ENCODE assay signal across 21 cellular contexts in genomic region chr3:32383136-32383711, GRCh38. TPM values are rescaled to one million over a fixed set of nuclear protein-coding genes. Genes with fewer than 3 reads are reported as not detected.
DNase-seq lines count a peak whose midpoint lies in the region; ATAC-seq and TF ChIP-seq lines count a peak whose summit lies in the region.
"Had no signal": no experiment of that assay in that cellular context is flagged by ENCODE, and none has a peak within 500 bp of the region (broad histone marks: within the 10 kb centered on the region; RNA-seq: fewer than 3 reads in every experiment).

No MANE protein-coding gene starts in this region.

- H3K4me3 ChIP-seq in fibroblast of pulmonary artery (replicated peaks; ENCODE audit: low read depth, low read length): no peak overlapping the region
- H3K4me3 ChIP-seq: ovary, upper lobe of right lung had no signal

- H3K4me1 Mint-ChIP-seq in MCF 10A (ENCODE audit: insufficient read depth, unreplicated experiment) (no peaks in the 10 kb centered on the region), osteocyte (ENCODE audit: unreplicated experiment) (peaks cover 8% of the 10 kb centered on the region)
- H3K4me1 Mint-ChIP-seq: natural killer cell had no signal

- H3K9me3 Mint-ChIP-seq in MCF 10A (ENCODE audit: unreplicated experiment): no peaks in the 10 kb centered on the region
- no peaks in the 10 kb centered on the region for H3K9me3 Mint-ChIP-seq in osteocyte (ENCODE audit: unreplicated experiment)
- H3K9me3 Mint-ChIP-seq: activated CD4-positive, alpha-beta T cell treated with anti-CD3 and anti-CD28 coated beads, Interleukin-2, amount 10 ng/mL, durations not matched to agents 7 days and 5 days; activated T-cell treated with anti-CD3 and anti-CD28 coated beads, Interleukin-2, amount 50 U/mL, for 24 hours; CD14-positive monocyte; natural killer cell; T-helper 1 cell treated with Interleukin-12 subunit alpha and Interleukin-12 subunit beta and Interleukin-4 antibody, amounts not matched to agents 30 μg/mL and 1 μg/mL, for 36 hours had no signal

- DNase-seq in NCI-H2171 (lab: John Stamatoyannopoulos, UW) (peak; percentile 22), UCSD-AML1 (lab: John Stamatoyannopoulos, UW; ENCODE audit: unreplicated experiment) (peak; percentile 21), fibroblast of pulmonary artery (ENCODE audit: low read depth) (peak; percentile 86), MCF 10A (ENCODE audit: unreplicated experiment) (no peak), osteocyte (ENCODE audit: extremely low spot score, unreplicated experiment) (no peak)
- DNase-seq: activated CD4-positive, alpha-beta T cell treated with anti-CD3 and anti-CD28 coated beads, Interleukin-2, amount 10 ng/mL, durations not matched to agents 7 days and 5 days; activated gamma-delta T cell; activated T-cell treated with anti-CD3 and anti-CD28 coated beads, Interleukin-2, amount 50 U/mL, for 24 hours; Calu3; EL; natural killer cell; NCI-H1092; NCI-H187 treated with DMSO at 0.1 percent for 48 hours; NCI-H69; ovary; stimulated activated CD4-positive, alpha-beta T cell treated with anti-CD3 and anti-CD28 coated beads, Interleukin-2, amount 100 ng/mL, for 24 hours; upper lobe of right lung had no signal

- POLR2A ChIA-PET in MCF 10A (lab: Yijun Ruan, JAX): no interaction called here

- intact Hi-C loops in MCF 10A (cut with micrococcal nuclease): no loop called here

- H3K27me3 Mint-ChIP-seq in MCF 10A (ENCODE audit: insufficient read depth, unreplicated experiment) (peaks cover 14% of the 10 kb centered on the region), osteocyte (ENCODE audit: unreplicated experiment) (peaks cover 17% of the 10 kb centered on the region)
- H3K27me3 Mint-ChIP-seq: activated CD4-positive, alpha-beta T cell treated with anti-CD3 and anti-CD28 coated beads, Interleukin-2, amount 10 ng/mL, durations not matched to agents 7 days and 5 days; activated T-cell treated with anti-CD3 and anti-CD28 coated beads, Interleukin-2, amount 50 U/mL, for 24 hours had no signal

- CTCF ChIA-PET in MCF 10A (lab: Yijun Ruan, JAX): interaction anchor here (0.7 to 1.5 kb wide), 8 partner anchors 8 to 298 kb away, joined by 3 to 8 read pairs (median 4); no protein-coding TSS in a partner anchor

- no peaks in the 10 kb centered on the region for H3K36me3 Mint-ChIP-seq in MCF 10A (ENCODE audit: insufficient read depth, unreplicated experiment)
- H3K36me3 Mint-ChIP-seq in osteocyte (ENCODE audit: unreplicated experiment): no peaks in the 10 kb centered on the region
- H3K36me3 Mint-ChIP-seq: CD14-positive monocyte, natural killer cell had no signal

- TF ChIP-seq CTCF in fibroblast of pulmonary artery (IDR thresholded peaks at IDR 0.05; ENCODE audit: low read length, missing control alignments) (no peak), MCF 10A (IDR thresholded peaks at IDR 0.05; ENCODE audit: unreplicated experiment) (no peak), osteocyte (IDR thresholded peaks at IDR 0.05) (no peak)

- no peak overlapping the region for H3K27ac Mint-ChIP-seq in MCF 10A (ENCODE audit: low read depth, unreplicated experiment)
- no peak overlapping the region for H3K27ac Mint-ChIP-seq in osteocyte (ENCODE audit: unreplicated experiment)
- H3K27ac Mint-ChIP-seq: activated CD4-positive, alpha-beta T cell treated with anti-CD3 and anti-CD28 coated beads, Interleukin-2, amount 10 ng/mL, durations not matched to agents 7 days and 5 days; activated T-cell treated with anti-CD3 and anti-CD28 coated beads, Interleukin-2, amount 50 U/mL, for 24 hours; natural killer cell; T-helper 1 cell treated with Interleukin-12 subunit alpha and Interleukin-12 subunit beta and Interleukin-4 antibody, amounts not matched to agents 30 μg/mL and 1 μg/mL, for 36 hours had no signal

- ATAC-seq in HG03175 (IDR thresholded peaks at IDR 0.05; ENCODE audit: unreplicated experiment) (no peak), GM21528 (IDR thresholded peaks at IDR 0.05; ENCODE audit: low FRiP score, unreplicated experiment) (no peak)
- ATAC-seq: natural killer cell, upper lobe of right lung had no signal

- no TSS peak for BruUV-seq in MCF 10A (replicated peaks; lab: Mats Ljungman, UMichigan)

- H3K4me3 Mint-ChIP-seq in MCF 10A (ENCODE audit: unreplicated experiment) (no peak overlapping the region), osteocyte (ENCODE audit: unreplicated experiment) (no peak overlapping the region)
- H3K4me3 Mint-ChIP-seq: activated CD4-positive, alpha-beta T cell treated with anti-CD3 and anti-CD28 coated beads, Interleukin-2, amount 10 ng/mL, durations not matched to agents 7 days and 5 days; activated T-cell treated with anti-CD3 and anti-CD28 coated beads, Interleukin-2, amount 50 U/mL, for 24 hours; CD14-positive monocyte; natural killer cell; T-helper 1 cell treated with Interleukin-12 subunit alpha and Interleukin-12 subunit beta and Interleukin-4 antibody, amounts not matched to agents 30 μg/mL and 1 μg/mL, for 36 hours had no signal

RNA-seq across cellular contexts. Expression of gene CMTM7, which starts 8.4 kb away (rescaled TPM):
- total RNA-seq in MCF 10A (2022) (9.7 and 14.3 TPM in 2 replicates), osteocyte (14.7 and 17.8 TPM in 2 replicates)

Comparison
In these comparisons a context has a peak if more than half of its experiments do, and no peak if none do; other contexts are left out.
1. DNase-seq: peak in NCI-H2171 (single experiment), UCSD-AML1 (single experiment) and fibroblast of pulmonary artery (single experiment); none in MCF 10A (single experiment) and osteocyte (single experiment).